1 cellular context compared by ENCODE assay signal in the genomic region with DNA sequence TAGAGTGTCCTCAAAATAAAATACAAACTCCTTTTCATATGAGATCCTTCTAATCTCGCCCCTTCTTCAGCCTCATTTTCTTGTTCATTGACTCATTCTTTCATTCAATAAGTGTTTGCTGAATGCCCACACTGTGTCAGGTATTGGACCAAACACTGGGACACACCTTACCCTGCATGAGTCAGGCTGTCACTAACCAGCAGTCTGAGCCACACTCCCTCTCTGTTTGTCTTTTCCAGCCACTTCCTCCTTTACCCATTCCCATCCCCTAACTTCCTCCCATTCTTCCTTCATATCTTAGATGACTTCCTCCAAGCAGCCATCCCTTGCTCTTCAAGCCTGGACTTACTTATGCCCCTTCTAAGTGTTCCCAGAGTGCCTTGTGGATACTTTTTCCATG.
TF ChIP-seq lines count a peak whose summit lies in the region.

No MANE protein-coding gene starts in this region.

TF ChIP-seq in K562, 482 proteins besides CTCF, POLR2A, EP300 and RAD21:
- TF ChIP-seq, protein P1, sequence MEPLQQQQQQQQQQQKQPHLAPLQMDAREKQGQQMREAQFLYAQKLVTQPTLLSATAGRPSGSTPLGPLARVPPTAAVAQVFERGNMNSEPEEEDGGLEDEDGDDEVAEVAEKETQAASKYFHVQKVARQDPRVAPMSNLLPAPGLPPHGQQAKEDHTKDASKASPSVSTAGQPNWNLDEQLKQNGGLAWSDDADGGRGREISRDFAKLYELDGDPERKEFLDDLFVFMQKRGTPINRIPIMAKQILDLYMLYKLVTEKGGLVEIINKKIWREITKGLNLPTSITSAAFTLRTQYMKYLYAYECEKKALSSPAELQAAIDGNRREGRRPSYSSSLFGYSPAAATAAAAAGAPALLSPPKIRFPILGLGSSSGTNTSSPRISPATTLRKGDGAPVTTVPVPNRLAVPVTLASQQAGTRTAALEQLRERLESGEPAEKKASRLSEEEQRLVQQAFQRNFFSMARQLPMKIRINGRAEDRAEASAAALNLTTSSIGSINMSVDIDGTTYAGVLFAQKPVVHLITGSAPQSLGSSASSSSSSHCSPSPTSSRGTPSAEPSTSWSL (CRISPR knock-in tag; IDR thresholded peaks at IDR 0.05; ENCODE audit: borderline replicate concordance): no peak
- TF ChIP-seq SPI1 (IDR thresholded peaks at IDR 0.05; ENCODE audit: borderline replicate concordance, low read depth, low read length): peak; percentile 52; the same call in 1 of the 2 replicates
